ENCODE assay signal across 11 cellular contexts in genomic region chr16:51146256-51146924, GRCh38. TPM values are rescaled to one million over a fixed set of nuclear protein-coding genes. Genes with fewer than 3 reads are reported as not detected.
A peak's percentile ranks its signal among the peaks of the same experiment; 100 is the strongest.
DNase-seq lines count a peak whose midpoint lies in the region; ATAC-seq, FAIRE-seq and TF ChIP-seq lines count a peak whose summit lies in the region.
"Had no signal": no experiment of that assay in that cellular context is flagged by ENCODE, and none has a peak within 500 bp of the region (broad histone marks: within the 10 kb centered on the region; RNA-seq: fewer than 3 reads in every experiment).

No MANE protein-coding gene starts in this region.

- peak overlapping the region in 1 of 2 experiments; percentile 51; a peak in 3 of 5 replicates for H3K4me3 Mint-ChIP-seq in H9
- no peak overlapping the region for H3K4me3 Mint-ChIP-seq in activated T-helper 17 cell treated with anti-CD3 and anti-CD28 coated beads, Interleukin-2, amount 50 U/mL, for 72 hours

- H4K5ac ChIP-seq in H9 (ENCODE audit: insufficient read length, low read depth, low read length) = no peak overlapping the region

- no peak overlapping the region for H3K23ac ChIP-seq in H9 (ENCODE audit: insufficient read length, low read depth, low read length)

- peaks cover 64 to 71% of the 10 kb centered on the region in 2 experiments for H3K4me1 Mint-ChIP-seq in H9
- no peaks in the 10 kb centered on the region for H3K4me1 Mint-ChIP-seq in activated T-helper 17 cell treated with anti-CD3 and anti-CD28 coated beads, Interleukin-2, amount 50 U/mL, for 72 hours

- H2BK12ac ChIP-seq in H9 (ENCODE audit: insufficient read length, low read depth, low read length) = no peak overlapping the region

- no peak for FAIRE-seq in bronchial epithelial cell (lab: Jason Lieb, UNC)

- WGBS in H9 (ENCODE audit: extremely low coverage, insufficient read length, low lambda C conversion rate) = no CpG with 5 or more reads among the region's 6 CpGs
- 17% methylated on average over 6 of the region's 6 CpGs for WGBS in liver

- H4K8ac ChIP-seq in H9 (replicated peaks; ENCODE audit: insufficient read length, low read depth, low read length) = no peak overlapping the region

- TF ChIP-seq RAD21 in liver (IDR thresholded peaks at IDR 0.05) = peak; percentile 50 to 52

- H3K27me3 Mint-ChIP-seq in H9 (ENCODE audit: low read depth) = peaks cover 1% of the 10 kb centered on the region; the same call in 1 of the 2 replicates
- peaks cover 44% of the 10 kb centered on the region for H3K27me3 Mint-ChIP-seq in activated T-helper 17 cell treated with anti-CD3 and anti-CD28 coated beads, Interleukin-2, amount 50 U/mL, for 72 hours

- no peaks in the 10 kb centered on the region for H3K9me3 Mint-ChIP-seq in H9
- H3K9me3 Mint-ChIP-seq in activated T-helper 17 cell treated with anti-CD3 and anti-CD28 coated beads, Interleukin-2, amount 50 U/mL, for 72 hours = no peaks in the 10 kb centered on the region

- H3K4ac ChIP-seq in H9 (ENCODE audit: low read depth, low read length) = no peak overlapping the region

- H3T11ph ChIP-seq in H9 (ENCODE audit: low read length) = no peak overlapping the region

- no peak overlapping the region for H2BK5ac ChIP-seq in H9 (ENCODE audit: insufficient read length, low read length)

- TF ChIP-seq CTCF in H9 (conservative IDR thresholded peaks at IDR 0.05) = peak; percentile 41; the same call in 1 of the 3 replicates
- TF ChIP-seq CTCF in bronchial epithelial cell (IDR thresholded peaks at IDR 0.05; ENCODE audit: insufficient read depth, low read length, severe bottlenecking) = no peak
- peak; percentile 12 for TF ChIP-seq CTCF in liver (IDR thresholded peaks at IDR 0.05; ENCODE audit: low read depth, low read length, missing input control)

- no peak overlapping the region for H2AK5ac ChIP-seq in H9 (ENCODE audit: insufficient read length, low read length)

- peaks cover 6% of the 10 kb centered on the region for H3K4me1 ChIP-seq in H9 (ENCODE audit: insufficient read depth, low read length)
- H3K4me1 ChIP-seq in liver (ENCODE audit: control insufficient read depth in 4 of 4, insufficient read depth in 4 of 4, low read length in 3 of 4) = peaks cover 1 to 29% (median 18%) of the 10 kb centered on the region in 4 donors

- H3K36me3 Mint-ChIP-seq in H9 (ENCODE audit: insufficient read depth in 1 of 3, low read depth in 3 of 3) = peaks cover 14 to 60% (median 37%) of the 10 kb centered on the region in 3 experiments
- no peaks in the 10 kb centered on the region for H3K36me3 Mint-ChIP-seq in activated T-helper 17 cell treated with anti-CD3 and anti-CD28 coated beads, Interleukin-2, amount 50 U/mL, for 72 hours (ENCODE audit: low read depth)

- H3K4me3 ChIP-seq in bronchial epithelial cell (ENCODE audit: low read depth, low read length) (no peak overlapping the region), liver (ENCODE audit: low read depth in 1 of 3, low read length in 3 of 3) (peak overlapping the region; percentile 28 to 31 (median 28))
- H3K4me3 ChIP-seq: HAP-1, skin epidermis had no signal

- peak overlapping the region in 1 of 3 experiments; percentile 69; a peak in 1 of 7 replicates for H3K27ac Mint-ChIP-seq in H9
- H3K27ac Mint-ChIP-seq in activated T-helper 17 cell treated with anti-CD3 and anti-CD28 coated beads, Interleukin-2, amount 50 U/mL, for 72 hours = no peak overlapping the region

- H3K36me3 ChIP-seq in bronchial epithelial cell (ENCODE audit: control insufficient read depth, insufficient read depth, low read length) (no peaks in the 10 kb centered on the region), liver (ENCODE audit: control insufficient read depth in 4 of 4, insufficient read depth in 3 of 4, low read depth in 1 of 4, low read length in 3 of 4) (peaks cover under 1 to 10% (median 4%) of the 10 kb centered on the region in 4 donors)

- no peak overlapping the region for H2AFZ ChIP-seq in H9 (ENCODE audit: low read length)

- H2BK120ac ChIP-seq in H9 (ENCODE audit: low read depth, low read length, poor library complexity, severe bottlenecking) = no peak overlapping the region

- no peaks in the 10 kb centered on the region for H4K20me1 ChIP-seq in H9 (ENCODE audit: control insufficient read depth, insufficient read depth, insufficient read length)

- H3K14ac ChIP-seq in H9 (ENCODE audit: insufficient read depth, low read length) = no peak overlapping the region

- H3K27ac ChIP-seq in H9 (ENCODE audit: insufficient read length, low read depth, low read length) = no peak overlapping the region
- H3K27ac ChIP-seq in liver (ENCODE audit: low read depth in 1 of 2, low read length in 2 of 2) = peak overlapping the region; percentile 54 to 78
- H3K27ac ChIP-seq: skin epidermis had no signal

- H3K9me3 ChIP-seq in H9 (ENCODE audit: control insufficient read depth, low read depth, low read length) (no peaks in the 10 kb centered on the region), liver (ENCODE audit: control insufficient read depth in 4 of 4, low read length in 3 of 4) (no peaks in the 10 kb centered on the region)
- H3K9me3 ChIP-seq: HAP-1 had no signal

- DNase-seq in A172 (ENCODE audit: low spot score) (peak; percentile 58), H9 (no peak), bronchial epithelial cell (ENCODE audit: low read depth) (peak; percentile 2), NCI-H1694 (lab: John Stamatoyannopoulos, UW) (no peak), globus pallidus (ENCODE audit: low spot score) (no peak), 8988T (no peak)
- DNase-seq: NCI-H2171 treated with DMSO at 0.1 percent for 48 hours had no signal

- H3K79me1 ChIP-seq in H9 (ENCODE audit: insufficient read depth, low read depth, low read length, poor library complexity, severe bottlenecking) = no peaks in the 10 kb centered on the region

- no peak overlapping the region for H3K56ac ChIP-seq in H9 (ENCODE audit: insufficient read length, low read depth, low read length)

- H2BK15ac ChIP-seq in H9 (ENCODE audit: low read depth, low read length) = no peak overlapping the region

- H3K4me2 ChIP-seq in H9 (ENCODE audit: insufficient read depth, insufficient read length, low read length) = no peak overlapping the region

- H3K18ac ChIP-seq in H9 (ENCODE audit: insufficient read length, low read depth, low read length) = no peak overlapping the region

- H3K79me2 ChIP-seq in H9 (ENCODE audit: insufficient read depth, low read length) = peaks cover 32% of the 10 kb centered on the region; the same call in 1 of the 2 replicates

- H2BK20ac ChIP-seq in H9 (ENCODE audit: low read depth, low read length, poor library complexity, severe bottlenecking) = no peak overlapping the region

- H3K27me3 ChIP-seq in H9 (ENCODE audit: insufficient read depth, low read length) = no peaks in the 10 kb centered on the region
- peaks cover 17% of the 10 kb centered on the region for H3K27me3 ChIP-seq in bronchial epithelial cell (ENCODE audit: control insufficient read depth, insufficient read depth, low read length)
- H3K27me3 ChIP-seq in liver (ENCODE audit: control insufficient read depth in 4 of 4, insufficient read depth in 4 of 4, low read length in 3 of 4) = no peaks in the 10 kb centered on the region

- peak overlapping the region; percentile 38 for H3K9ac ChIP-seq in H9 (ENCODE audit: extremely low read depth, insufficient read length, low read length)
- H3K9ac ChIP-seq in liver (ENCODE audit: low read depth in 1 of 2, low read length in 2 of 2) = peak overlapping the region; percentile 30 to 69

- H4K91ac ChIP-seq in H9 (ENCODE audit: insufficient read length, low read depth, low read length) = no peak overlapping the region

- ATAC-seq in activated T-helper 17 cell treated with anti-CD3 and anti-CD28 coated beads, Interleukin-2, amount 50 U/mL, for 72 hours (replicated peaks) = no peak

- peaks cover 16% of the 10 kb centered on the region for H3K23me2 ChIP-seq in H9 (ENCODE audit: insufficient read length, low read depth, low read length, poor library complexity, severe bottlenecking)

TF ChIP-seq in liver, 16 proteins besides CTCF, POLR2A, EP300 and RAD21 (continues in another document):
- TF ChIP-seq YY1 (IDR thresholded peaks at IDR 0.05) (no peak), RXRA (IDR thresholded peaks at IDR 0.05) (peak in 1 of 2 donors; percentile 40), JUND (IDR thresholded peaks at IDR 0.05) (no peak), FOXA2 (IDR thresholded peaks at IDR 0.05) (no peak), REST (IDR thresholded peaks at IDR 0.05) (no peak), MAX (IDR thresholded peaks at IDR 0.05) (no peak), TAF1 (conservative IDR thresholded peaks at IDR 0.05) (no peak), SP1 (IDR thresholded peaks at IDR 0.05) (no peak), EGR1 (IDR thresholded peaks at IDR 0.05; ENCODE audit: low read depth in 2 of 2) (no peak)

RNA-seq across cellular contexts. Expression of gene SALL1, which starts 4.7 kb away (rescaled TPM):
- 3.4 and 4.0 TPM in 2 replicates for total RNA-seq in A172 (2014; rRNA removed; shearing (Covaris generic))
- 87.6 and 101 TPM in 2 replicates for total RNA-seq in H9 (2021)
- not detected in 2 replicates for total RNA-seq in bronchial epithelial cell
- 10 to 100 TPM in 1 of 2 donors, 1 to 10 TPM in 1; 1.8 to 13.4 TPM for total RNA-seq in liver
- polyA plus RNA-seq in liver = 10 to 100 TPM; 11.7 to 11.8 TPM
- total RNA-seq in activated T-helper 17 cell treated with anti-CD3 and anti-CD28 coated beads, Interleukin-2, amount 50 U/mL, for 72 hours = not detected

Comparison
In these comparisons a context has a peak if more than half of its experiments do, and no peak if none do; other contexts are left out.
1. DNase-seq: peak in A172 (single experiment) and bronchial epithelial cell (single experiment); none in H9 (single experiment), NCI-H1694 (single experiment), globus pallidus (single experiment) and 8988T (single experiment).